ENCODE assay signal across 14 cellular contexts in the genomic region with DNA sequence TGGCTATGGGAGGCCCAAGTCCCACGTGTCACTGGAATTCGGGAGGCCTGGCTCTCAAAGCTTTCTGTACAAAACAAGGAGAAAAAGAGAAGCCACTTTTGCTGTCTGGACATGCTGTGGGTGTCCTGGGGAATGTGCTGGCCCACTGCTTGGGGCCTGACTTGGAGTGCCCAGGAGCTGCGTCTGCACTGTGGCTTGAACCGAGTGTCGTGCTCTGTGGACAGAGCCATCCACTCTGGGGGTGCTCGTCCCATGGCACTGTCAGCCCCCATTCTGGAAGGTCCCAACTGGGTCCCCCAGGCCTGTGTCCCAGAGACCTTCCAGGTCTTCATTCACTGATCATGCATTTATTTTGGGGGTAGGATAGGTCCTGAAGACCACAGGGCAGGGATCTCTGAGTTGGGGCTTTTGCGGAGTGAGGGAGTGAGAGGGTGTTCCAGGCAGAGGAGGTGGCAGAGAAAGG.
"Had no signal": no experiment of that assay in that cellular context is flagged by ENCODE, and none has a peak within 500 bp of the region (broad histone marks: within the 10 kb centered on the region; RNA-seq: fewer than 3 reads in every experiment).

No MANE protein-coding gene starts in this region.

- H3K27me3 Mint-ChIP-seq: activated T-helper 17 cell treated with anti-CD3 and anti-CD28 coated beads, Interleukin-2, amount 50 U/mL, for 72 hours had no signal

- DNase-seq: activated CD4-positive, alpha-beta T cell treated with anti-CD3 and anti-CD28 coated beads for 1 hour; activated CD4-positive, alpha-beta T cell treated with anti-CD3 and anti-CD28 coated beads, Interleukin-2, amount 50 U/mL, for 48 hours; activated naive CD4-positive, alpha-beta T cell treated with Interleukin-2 at 50 U/mL for 16 hours; cerebellar nuclear complex; lower lobe of right lung; stimulated activated CD4-positive, alpha-beta T cell treated with anti-CD3 and anti-CD28 coated beads, Interleukin-12 subunit alpha, Interleukin-12 subunit beta, amount 100 ng/mL, for 4 hours; stimulated activated CD4-positive, alpha-beta T cell treated with anti-CD3 and anti-CD28 coated beads, Interleukin-2, amount 100 ng/mL, for 24 hours; SW 1271; tibial artery had no signal

- H3K4me3 Mint-ChIP-seq: activated T-helper 17 cell treated with anti-CD3 and anti-CD28 coated beads, Interleukin-2, amount 50 U/mL, for 72 hours; mesothelial cell of epicardium; T-helper 2 cell treated with Interferon-gamma antibody and Interleukin-4, amounts not matched to agents 5 μg/mL and 100 μg/mL, for 36 hours had no signal

- H3K27ac ChIP-seq: esophagus muscularis mucosa, lower lobe of right lung, tibial artery, vagina had no signal

- ATAC-seq: activated T-helper 17 cell treated with anti-CD3 and anti-CD28 coated beads, Interleukin-2, amount 50 U/mL, for 72 hours; lower lobe of right lung had no signal

- H3K4me1 Mint-ChIP-seq: mesothelial cell of epicardium had no signal

- H3K9me3 Mint-ChIP-seq: activated T-helper 17 cell treated with anti-CD3 and anti-CD28 coated beads, Interleukin-2, amount 50 U/mL, for 72 hours; T-helper 2 cell treated with Interferon-gamma antibody and Interleukin-4, amounts not matched to agents 5 μg/mL and 100 μg/mL, for 36 hours had no signal

- H3K9me3 ChIP-seq: esophagus muscularis mucosa, lower lobe of right lung, tibial artery, vagina had no signal

- H3K27me3 ChIP-seq: esophagus muscularis mucosa, tibial artery, vagina had no signal

- H3K4me3 ChIP-seq: esophagus muscularis mucosa, lower lobe of right lung, tibial artery, vagina had no signal

- H3K27ac Mint-ChIP-seq: activated T-helper 17 cell treated with anti-CD3 and anti-CD28 coated beads, Interleukin-2, amount 50 U/mL, for 72 hours; mesothelial cell of epicardium; T-helper 2 cell treated with Interferon-gamma antibody and Interleukin-4, amounts not matched to agents 5 μg/mL and 100 μg/mL, for 36 hours had no signal

- H3K4me1 ChIP-seq: lower lobe of right lung, tibial artery had no signal

- H3K36me3 ChIP-seq: esophagus muscularis mucosa, lower lobe of right lung, tibial artery, vagina had no signal

- H3K36me3 Mint-ChIP-seq: mesothelial cell of epicardium had no signal
